Comparison of ENCODE assay signal across 18 cellular contexts in the genomic region with DNA sequence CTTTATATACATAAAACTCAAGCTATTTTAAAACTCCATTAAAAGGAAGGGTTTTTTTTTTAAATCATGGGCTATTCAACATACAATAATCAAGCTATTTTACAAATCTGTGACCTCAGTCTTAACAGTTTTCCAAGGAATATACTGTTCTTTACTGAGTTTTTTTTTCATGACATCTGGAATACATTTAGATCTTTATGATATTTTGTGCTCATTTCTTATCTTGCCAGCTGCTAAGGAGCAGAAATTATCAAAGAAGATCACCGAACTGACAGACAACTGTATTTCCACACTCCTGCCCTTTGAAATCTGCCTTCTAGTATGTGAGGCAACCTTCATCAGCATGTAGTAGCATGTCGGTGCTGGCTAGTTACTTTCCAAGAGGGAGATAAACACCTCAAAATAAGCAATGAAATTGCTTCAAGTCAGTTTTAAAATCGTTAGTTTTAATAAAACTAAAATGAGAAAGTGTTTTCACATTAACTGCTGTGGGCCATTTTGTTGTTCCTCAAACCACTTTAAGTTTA.
"Had no signal": no experiment of that assay in that cellular context is flagged by ENCODE, and none has a peak within 500 bp of the region (broad histone marks: within the 10 kb centered on the region; RNA-seq: fewer than 3 reads in every experiment).

No MANE protein-coding gene starts in this region.

- H3K36me3 ChIP-seq: left lung had no signal

- H3K4me3 ChIP-seq: left lung, mucosa of descending colon, tibial artery had no signal

- H3K4me3 Mint-ChIP-seq: activated T-cell treated with anti-CD3 and anti-CD28 coated beads, Interleukin-2, amount 50 U/mL, for 72 hours; naive B cell; neural crest cell; T-helper 1 cell treated with Interleukin-12 subunit alpha and Interleukin-12 subunit beta and Interleukin-4 antibody, amounts not matched to agents 30 μg/mL and 1 μg/mL, for 36 hours had no signal

- H3K27ac ChIP-seq: tibial artery had no signal

- H3K27me3 ChIP-seq: left lung, tibial artery had no signal

- H3K4me1 Mint-ChIP-seq: neural crest cell had no signal

- H3K9me3 Mint-ChIP-seq: activated T-cell treated with anti-CD3 and anti-CD28 coated beads, Interleukin-2, amount 50 U/mL, for 72 hours had no signal

- H3K27ac Mint-ChIP-seq: activated T-cell treated with anti-CD3 and anti-CD28 coated beads, Interleukin-2, amount 50 U/mL, for 72 hours; naive B cell; T-helper 1 cell treated with Interleukin-12 subunit alpha and Interleukin-12 subunit beta and Interleukin-4 antibody, amounts not matched to agents 30 μg/mL and 1 μg/mL, for 36 hours had no signal

- DNase-seq: activated CD4-positive, CD25-positive, alpha-beta regulatory T cell treated with anti-CD3 and anti-CD28 coated beads, Interleukin-2, amount 50 U/mL, for 72 hours; activated CD8-positive, alpha-beta memory T cell treated with anti-CD3 and anti-CD28 coated beads for 24 hours; activated effector memory CD4-positive, alpha-beta T cell treated with anti-CD3 and anti-CD28 coated beads, Interleukin-2, amount 50 U/mL, for 16 hours; activated naive CD4-positive, alpha-beta T cell treated with anti-CD3 and anti-CD28 coated beads, Interleukin-2, amount 50 U/mL, for 16 hours; activated T-cell treated with anti-CD3 and anti-CD28 coated beads, Interleukin-2, amount 50 U/mL, for 72 hours; effector memory CD4-positive, alpha-beta T cell; hypothalamus; kidney; left lung; mucosa of descending colon; naive B cell; stimulated activated CD4-positive, alpha-beta T cell treated with anti-CD3 and anti-CD28 coated beads, Interleukin-12 subunit alpha, Interleukin-12 subunit beta, amount 100 ng/mL, for 4 hours; stimulated activated CD4-positive, alpha-beta T cell treated with anti-CD3 and anti-CD28 coated beads, Interleukin-1b, Interleukin-23, amount 100 ng/mL, for 48 hours; stimulated activated CD8-positive, alpha-beta memory T cell treated with anti-CD3 and anti-CD28 coated beads, Interleukin-4, amount 100 ng/mL, for 48 hours; stimulated activated naive CD8-positive, alpha-beta T cell treated with anti-CD3 and anti-CD28 coated beads, Interleukin-15, Interleukin-2, amounts not matched to agents 100 U/mL and 50 U/mL, for 24 hours; tibial artery had no signal
